Comparison of ENCODE assay signal across 8 cellular contexts in genomic region chr10:38094923-38095574, GRCh38. TPM values are rescaled to one million over a fixed set of nuclear protein-coding genes. Genes with fewer than 3 reads are reported as not detected.
A peak's percentile ranks its signal among the peaks of the same experiment; 100 is the strongest.
DNase-seq lines count a peak whose midpoint lies in the region; ATAC-seq and TF ChIP-seq lines count a peak whose summit lies in the region.

No MANE protein-coding gene starts in this region.

- H3K27ac Mint-ChIP-seq in brain = peak overlapping the region; percentile 89 to 97 (median 96)

- peaks cover 23% of the 10 kb centered on the region for H3K4me1 Mint-ChIP-seq in brain

- H3K79me1 ChIP-seq in mesenchymal stem cell (replicated peaks; ENCODE audit: low read length, poor library complexity, severe bottlenecking) = no peaks in the 10 kb centered on the region

- peaks cover 10% of the 10 kb centered on the region for H3K27me3 Mint-ChIP-seq in brain

- no peak overlapping the region for H3K4me2 ChIP-seq in mesenchymal stem cell (ENCODE audit: low read length, poor library complexity, severe bottlenecking)

- H3K23ac ChIP-seq in mesenchymal stem cell (ENCODE audit: low read length in 2 of 2) = no peak overlapping the region

- H4K8ac ChIP-seq in mesenchymal stem cell (ENCODE audit: low read length) = no peak overlapping the region

- H2BK5ac ChIP-seq in mesenchymal stem cell (ENCODE audit: low read depth, low read length, poor library complexity, severe bottlenecking) = no peak overlapping the region

- no peak for TF ChIP-seq POLR2A in uterus (IDR thresholded peaks at IDR 0.05)

- H2BK120ac ChIP-seq in mesenchymal stem cell (ENCODE audit: low read depth, low read length) = no peak overlapping the region

- no peaks in the 10 kb centered on the region for H3K27me3 ChIP-seq in mesenchymal stem cell (ENCODE audit: control insufficient read depth in 1 of 2, insufficient read depth in 1 of 2, low read length in 2 of 2)
- no peaks in the 10 kb centered on the region for H3K27me3 ChIP-seq in uterus

- H2BK15ac ChIP-seq in mesenchymal stem cell (ENCODE audit: low read depth, poor library complexity, severe bottlenecking) = no peak overlapping the region

- H3K4ac ChIP-seq in mesenchymal stem cell (ENCODE audit: low read depth in 1 of 2, low read length in 2 of 2) = no peak overlapping the region

- H2AK5ac ChIP-seq in mesenchymal stem cell (ENCODE audit: low read length, severe bottlenecking) = no peak overlapping the region

- H3K9me3 ChIP-seq in mesenchymal stem cell (ENCODE audit: control insufficient read depth, low read length) (peaks cover 21% of the 10 kb centered on the region), uterus (peaks cover 0 to 11% of the 10 kb centered on the region in 2 donors)

- H3K4me1 ChIP-seq in mesenchymal stem cell (ENCODE audit: control insufficient read depth, insufficient read depth, low read depth, low read length) (peaks cover 1% of the 10 kb centered on the region), uterus (peaks cover 0 to 6% of the 10 kb centered on the region in 2 donors)

- H3K36me3 Mint-ChIP-seq in brain = peaks cover 58% of the 10 kb centered on the region

- H3K9ac ChIP-seq in mesenchymal stem cell (ENCODE audit: low read length) = peak overlapping the region; percentile 96

- 77% methylated on average over 20 of the region's 22 CpGs for WGBS in mesenchymal stem cell

- H4K91ac ChIP-seq in mesenchymal stem cell (ENCODE audit: low read length) = no peak overlapping the region

- no peak overlapping the region for H3K18ac ChIP-seq in mesenchymal stem cell (ENCODE audit: low read depth in 1 of 2, low read length in 2 of 2)

- peaks cover 0 to 44% of the 10 kb centered on the region in 2 experiments for H3K36me3 ChIP-seq in mesenchymal stem cell (ENCODE audit: control insufficient read depth in 1 of 2, insufficient read depth in 2 of 2, low read depth in 1 of 2, low read length in 2 of 2)
- H3K36me3 ChIP-seq in uterus = no peaks in the 10 kb centered on the region

- TF ChIP-seq CTCF in brain (conservative IDR thresholded peaks at IDR 0.05) (no peak), uterus (IDR thresholded peaks at IDR 0.05) (no peak)

- H3K27ac ChIP-seq in mesenchymal stem cell (ENCODE audit: low read length, poor library complexity, severe bottlenecking) = no peak overlapping the region
- H3K27ac ChIP-seq in uterus = peak overlapping the region; percentile 85 to 86

- no peak overlapping the region for H2BK12ac ChIP-seq in mesenchymal stem cell (ENCODE audit: low read length in 2 of 2)

- peak; percentile 4 for DNase-seq in stimulated activated CD4-positive, alpha-beta T cell treated with anti-CD3 and anti-CD28 coated beads, Interleukin-4, amount 100 ng/mL, for 24 hours
- DNase-seq in stimulated activated CD4-positive, alpha-beta T cell treated with anti-CD3 and anti-CD28 coated beads, Interleukin-12 subunit alpha, Interleukin-12 subunit beta, amount 100 ng/mL, for 4 hours = no peak
- DNase-seq in mesenchymal stem cell (no peak), uterus (no peak), iPS-NIHi11 (ENCODE audit: low spot score) (no peak)

- H2AFZ ChIP-seq in mesenchymal stem cell (ENCODE audit: low read depth, low read length) = no peak overlapping the region

- H3K14ac ChIP-seq in mesenchymal stem cell (ENCODE audit: low read length in 2 of 2) = no peak overlapping the region

- intact Hi-C loops in uterus (cut with DNase I; ENCODE audit: low total_unique reads) = no loop called here

- H3K9me3 Mint-ChIP-seq in brain = peaks cover 40 to 48% (median 44%) of the 10 kb centered on the region in 5 experiments

- H3K4me3 ChIP-seq in mesenchymal stem cell (ENCODE audit: insufficient read depth in 1 of 2, low read depth in 1 of 2, low read length in 2 of 2) (peak overlapping the region in 1 of 2 experiments; percentile 96), uterus (peak overlapping the region; percentile 74 to 75)

- H3K4me3 Mint-ChIP-seq in brain = peak overlapping the region; percentile 90 to 96 (median 91)

- ATAC-seq in HG02852 (IDR thresholded peaks at IDR 0.05; ENCODE audit: unreplicated experiment) = no peak
- ATAC-seq in GM21526 (IDR thresholded peaks at IDR 0.05; ENCODE audit: low FRiP score, unreplicated experiment) = no peak

RNA-seq across cellular contexts. Expression of gene ZNF37A, which starts 0.9 kb away (rescaled TPM):
- 3.9 TPM for polyA plus RNA-seq in brain (ENCODE audit: insufficient read depth, low read depth, low replicate concordance)
- polyA plus RNA-seq in mesenchymal stem cell (2013, experiment 1 of 2) = 2.1 TPM
- 2.1 TPM for polyA plus RNA-seq in mesenchymal stem cell (2013, experiment 2 of 2)
- 10 to 100 TPM; 11.8 to 37.0 (median 24.1) TPM for total RNA-seq in uterus
